8 cellular contexts compared by ENCODE assay signal in genomic region chr20:19889011-19889953, GRCh38.
DNase-seq lines count a peak whose midpoint lies in the region; ATAC-seq, FAIRE-seq and TF ChIP-seq lines count a peak whose summit lies in the region.

No MANE protein-coding gene starts in this region.

- TF ChIP-seq POLR2A in H54 (IDR thresholded peaks at IDR 0.05; ENCODE audit: low read depth, low read length) = no peak

- POLR2A ChIA-PET in T-cell (lab: Charles Lee) = interaction anchor here in 1 of 2 donors (0.5 kb wide), 1 partner anchor 1277 kb away, joined by 8 read pairs; no protein-coding TSS in a partner anchor

- H3K4me3 Mint-ChIP-seq in T-cell = no peak overlapping the region

- CTCF ChIA-PET in T-cell (lab: Charles Lee) = no interaction called here

- peak overlapping the region; percentile 98 for H3K27ac ChIP-seq in small intestine (ENCODE audit: low read depth in 1 of 2, low read length in 1 of 2)

- FAIRE-seq in H54 (lab: Jason Lieb, UNC) (no peak), small intestine (lab: Jason Lieb, UNC) (no peak)

- no peaks in the 10 kb centered on the region for H3K9me3 Mint-ChIP-seq in T-cell

- peaks cover 27 to 30% of the 10 kb centered on the region in 2 donors for H3K27me3 Mint-ChIP-seq in T-cell

- WGBS in small intestine, 3 donors = 11 to 16% (median 13%) methylated on average over 21 of the region's 21 CpGs

- H3K27ac Mint-ChIP-seq in T-cell = no peak overlapping the region

- H3K4me1 ChIP-seq in small intestine (ENCODE audit: control insufficient read depth in 2 of 2, insufficient read depth in 1 of 2, low read depth in 1 of 2, low read length in 1 of 2) = peaks cover 0 to 3% of the 10 kb centered on the region in 2 donors

- H3K36me3 ChIP-seq in small intestine (ENCODE audit: control insufficient read depth in 2 of 2, insufficient read depth in 2 of 2, low read length in 2 of 2) = peaks cover 0 to 3% of the 10 kb centered on the region in 2 donors

- no peaks in the 10 kb centered on the region for H3K4me1 Mint-ChIP-seq in T-cell

- ATAC-seq in GM18517 (IDR thresholded peaks at IDR 0.05; ENCODE audit: unreplicated experiment) = no peak
- no peak for ATAC-seq in T-cell (replicated peaks in 1 of 4)

- no peaks in the 10 kb centered on the region for H3K9me3 ChIP-seq in small intestine (ENCODE audit: control insufficient read depth, low read depth)

- peak overlapping the region; percentile 0 to 35 for H3K4me3 ChIP-seq in small intestine (ENCODE audit: low read depth in 1 of 2, low read length in 2 of 2)

- intact Hi-C loops in posterior vena cava (cut with DNase I) = loop anchor here in 1 of 2 donors (10.0 kb wide), 1 partner anchor 104 kb away; no protein-coding TSS in a partner anchor

- no peaks in the 10 kb centered on the region for H3K36me3 Mint-ChIP-seq in T-cell

- peak; percentile 57 for DNase-seq in H54 (ENCODE audit: insufficient read length, low spot score)
- DNase-seq in astrocyte of the hippocampus (ENCODE audit: low read depth, low spot score) = peak; percentile 90
- peak; percentile 94 for DNase-seq in iris pigment epithelial cell (ENCODE audit: low read depth)
- DNase-seq in small intestine = peak; percentile 70
- DNase-seq in posterior vena cava (ENCODE audit: low spot score) = no peak
- DNase-seq in LoVo (ENCODE audit: low spot score) = no peak
- DNase-seq in T-cell = no peak

- no peaks in the 10 kb centered on the region for H3K27me3 ChIP-seq in small intestine (ENCODE audit: control insufficient read depth in 2 of 2, insufficient read depth in 2 of 2, low read length in 2 of 2)

Comparison
In these comparisons a context has a peak if more than half of its experiments do, and no peak if none do; other contexts are left out.
1. DNase-seq: peak in H54 (single experiment), astrocyte of the hippocampus (single experiment), iris pigment epithelial cell (single experiment) and small intestine (single experiment); none in posterior vena cava (single experiment), LoVo (single experiment) and T-cell (0 of 34).